Comparison of ENCODE assay signal across 8 cellular contexts in the genomic region with DNA sequence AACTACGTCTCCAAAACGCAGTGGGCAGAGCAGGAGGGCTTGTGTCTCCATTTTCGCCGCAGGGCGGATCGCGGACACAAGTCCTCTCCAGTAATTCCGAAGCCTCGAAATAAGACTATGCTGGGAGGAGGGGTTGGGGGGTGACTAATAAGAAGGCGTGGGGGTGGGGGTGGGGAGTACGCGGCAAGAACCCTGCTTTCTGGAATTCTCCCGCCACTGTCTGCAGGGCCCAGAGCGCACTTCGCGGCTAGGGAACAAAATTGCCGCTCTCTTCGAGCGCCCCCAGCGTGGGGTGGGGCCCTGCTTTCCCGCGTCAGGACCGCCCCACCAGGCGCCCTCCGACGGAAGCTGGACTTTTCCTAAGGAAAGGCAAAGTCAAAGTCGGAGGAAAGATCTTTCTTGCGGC. TPM values are rescaled to one million over a fixed set of nuclear protein-coding genes. Genes with fewer than 3 reads are reported as not detected.
DNase-seq lines count a peak whose midpoint lies in the region; ATAC-seq and TF ChIP-seq lines count a peak whose summit lies in the region.
"Had no signal": no experiment of that assay in that cellular context is flagged by ENCODE, and none has a peak within 500 bp of the region (broad histone marks: within the 10 kb centered on the region; RNA-seq: fewer than 3 reads in every experiment).

No MANE protein-coding gene starts in this region.

- no peak for DNase-seq in central memory CD8-positive, alpha-beta T cell (ENCODE audit: low spot score in 2 of 2)
- DNase-seq in lower leg skin (ENCODE audit: low spot score in 2 of 2) (no peak), suprapubic skin (ENCODE audit: low spot score in 2 of 2) (no peak), GDM1 (lab: John Stamatoyannopoulos, UW) (no peak), D341Med (ENCODE audit: low spot score) (no peak)
- DNase-seq: NCI-H1436 had no signal

- H3K27ac Mint-ChIP-seq in central memory CD8-positive, alpha-beta T cell (ENCODE audit: low read depth): no peak overlapping the region

- 76% methylated on average over 28 of the region's 28 CpGs for WGBS in HUES64
- WGBS in lower leg skin, 2 donors: 1% methylated on average over 28 of the region's 28 CpGs
- WGBS in suprapubic skin: 0% methylated on average over 17 of the region's 28 CpGs

- no peak overlapping the region for H3K27ac ChIP-seq in HUES64 (ENCODE audit: low read depth, low read length)
- H3K27ac ChIP-seq in suprapubic skin: peak overlapping the region; percentile 61

- TF ChIP-seq POLR2A in lower leg skin (IDR thresholded peaks at IDR 0.05): no peak
- TF ChIP-seq POLR2A in suprapubic skin (IDR thresholded peaks at IDR 0.05): no peak

- H3K27me3 ChIP-seq in HUES64 (ENCODE audit: insufficient read depth, low read length) (peaks cover 73% of the 10 kb centered on the region), suprapubic skin (peaks cover 28% of the 10 kb centered on the region)

- H3K9me3 ChIP-seq in HUES64 (ENCODE audit: insufficient read depth, low read depth, low read length) (no peaks in the 10 kb centered on the region), suprapubic skin (no peaks in the 10 kb centered on the region)

- H3K27me3 Mint-ChIP-seq in central memory CD8-positive, alpha-beta T cell: peaks cover 67% of the 10 kb centered on the region

- TF ChIP-seq CTCF in lower leg skin (IDR thresholded peaks at IDR 0.05): no peak
- no peak for TF ChIP-seq CTCF in suprapubic skin (IDR thresholded peaks at IDR 0.05)

- intact Hi-C loops in lower leg skin (cut with DNase I; ENCODE audit: low total_unique reads): loop anchor here (10.0 kb wide), 1 partner anchor 274 kb away; no protein-coding TSS in a partner anchor

- H3K4me1 ChIP-seq in HUES64 (ENCODE audit: insufficient read depth, low read length): peaks cover 22% of the 10 kb centered on the region; the same call in 1 of the 2 replicates
- peaks cover 33% of the 10 kb centered on the region for H3K4me1 ChIP-seq in suprapubic skin

- peaks cover 18% of the 10 kb centered on the region for H3K36me3 Mint-ChIP-seq in central memory CD8-positive, alpha-beta T cell (ENCODE audit: insufficient read depth)

- no peak for ATAC-seq in central memory CD8-positive, alpha-beta T cell (replicated peaks; ENCODE audit: extremely low read depth, poor library complexity, severe bottlenecking)
- ATAC-seq in HG02763 (IDR thresholded peaks at IDR 0.05; ENCODE audit: unreplicated experiment): no peak

- peak overlapping the region; percentile 13 for H3K4me3 Mint-ChIP-seq in central memory CD8-positive, alpha-beta T cell

- H3K4me3 ChIP-seq in HUES64 (ENCODE audit: low read length) (peak overlapping the region; percentile 51), lower leg skin (ENCODE audit: low read depth, poor library complexity, severe bottlenecking) (peak overlapping the region; percentile 13), suprapubic skin (peak overlapping the region; percentile 49)

- H3K36me3 ChIP-seq in HUES64 (ENCODE audit: insufficient read depth, low read length): no peaks in the 10 kb centered on the region
- no peaks in the 10 kb centered on the region for H3K36me3 ChIP-seq in suprapubic skin

- H3K9ac ChIP-seq in HUES64 (ENCODE audit: low read depth, low read length): no peak overlapping the region

- H3K9me3 Mint-ChIP-seq in central memory CD8-positive, alpha-beta T cell: no peaks in the 10 kb centered on the region

- H3K4me1 Mint-ChIP-seq in central memory CD8-positive, alpha-beta T cell: peaks cover 19% of the 10 kb centered on the region

- TF ChIP-seq EP300 in suprapubic skin (IDR thresholded peaks at IDR 0.05): no peak

RNA-seq across cellular contexts. Expression of a gene that starts 12.0 kb away (rescaled TPM):
- 1.0 TPM for polyA plus RNA-seq in HUES64 (2013, experiment 1 of 2)
- 1.3 TPM for polyA plus RNA-seq in HUES64 (2013, experiment 2 of 2)
- total RNA-seq in lower leg skin (10 to 100 TPM in 1 of 4 donors, 1 to 10 TPM in 3; 1.8 to 11.6 (median 5.2) TPM), suprapubic skin (10 to 100 TPM in 3 of 4 donors, 1 to 10 TPM in 1; 9.5 to 21.7 (median 19.8) TPM)
